In the genomic region with DNA sequence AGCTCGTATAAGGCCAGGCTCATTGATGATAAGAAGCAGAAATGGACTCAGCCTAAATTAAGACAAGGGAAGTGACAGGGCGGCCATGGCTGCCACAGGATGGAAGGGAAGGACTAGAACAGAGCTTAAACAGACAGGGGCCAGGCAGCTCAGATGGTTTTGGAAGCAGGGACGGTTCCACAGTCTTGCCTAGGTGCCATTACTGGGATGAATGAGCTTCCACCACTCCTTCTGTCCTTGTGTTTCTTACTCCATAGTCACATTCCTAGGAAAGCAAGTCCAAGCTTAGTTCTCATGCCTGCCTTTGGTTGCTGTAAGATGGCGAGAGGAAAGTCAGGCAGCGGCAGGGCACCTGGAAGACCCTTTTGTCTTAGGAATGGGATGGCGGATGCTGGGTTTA, we compare ENCODE assay signal across 16 cellular contexts. TPM values are rescaled to one million over a fixed set of nuclear protein-coding genes. Genes with fewer than 3 reads are reported as not detected.
DNase-seq lines count a peak whose midpoint lies in the region; ATAC-seq, FAIRE-seq and TF ChIP-seq lines count a peak whose summit lies in the region.
"Had no signal": no experiment of that assay in that cellular context is flagged by ENCODE, and none has a peak within 500 bp of the region (broad histone marks: within the 10 kb centered on the region; RNA-seq: fewer than 3 reads in every experiment).

No MANE protein-coding gene starts in this region.

- H3K27ac Mint-ChIP-seq in IgD-negative memory B cell, result peak overlapping the region; percentile 76 to 82 (median 77)

- CTCF ChIA-PET in H1 (lab: Charles Lee; ENCODE audit: partially characterized antibody), result interaction anchor here (0.8 to 7.4 kb wide), 23 partner anchors 9 to 546 kb away, joined by 3 to 80 read pairs (median 6); a partner anchor contains a TSS

- no peak overlapping the region for H3K4ac ChIP-seq in H1 (replicated peaks; ENCODE audit: insufficient read length, low read depth, low read length)

- H3K4me2 ChIP-seq in H1 (ENCODE audit: insufficient read depth in 1 of 2, low read depth in 2 of 2, low read length in 2 of 2), result no peak overlapping the region

- no peak overlapping the region for H3K18ac ChIP-seq in H1 (ENCODE audit: extremely low read depth, low read length)

- H3K4me1 Mint-ChIP-seq in IgD-negative memory B cell, result peaks cover 22 to 40% (median 29%) of the 10 kb centered on the region in 3 donors

- no peak overlapping the region for H2BK120ac ChIP-seq in H1 (replicated peaks; ENCODE audit: low read depth, low read length)

- TF ChIP-seq RAD21 in H1 (IDR thresholded peaks at IDR 0.05 in 1 of 2, conservative IDR thresholded peaks at IDR 0.05 in 1 of 2; ENCODE audit: low read depth in 2 of 2, low read length in 2 of 2), result no peak

- H3K27me3 Mint-ChIP-seq in IgD-negative memory B cell, result peaks cover 3% of the 10 kb centered on the region

- H3K27ac ChIP-seq in ACC112 (ENCODE audit: low read depth, low read length) (peak overlapping the region; percentile 50; the same call in 1 of the 2 replicates), H1 (ENCODE audit: low read depth, low read length) (no peak overlapping the region), sigmoid colon (peak overlapping the region; percentile 54 to 72 (median 62))

- no peaks in the 10 kb centered on the region for H3K9me3 ChIP-seq in H1 (ENCODE audit: insufficient read depth in 2 of 2, low read depth in 1 of 2, low read length in 1 of 2)
- H3K9me3 ChIP-seq in sigmoid colon, result no peaks in the 10 kb centered on the region

- H3K36me3 ChIP-seq in ACC112 (ENCODE audit: insufficient read depth, low read length) (no peaks in the 10 kb centered on the region), H1 (ENCODE audit: control insufficient read depth in 2 of 4, insufficient read depth in 4 of 4, low read length in 3 of 4) (no peaks in the 10 kb centered on the region), sigmoid colon (no peaks in the 10 kb centered on the region)

- H3K56ac ChIP-seq in H1 (replicated peaks; ENCODE audit: insufficient read length, low read depth, low read length), result no peak overlapping the region

- TF ChIP-seq CTCF in H1 (IDR thresholded peaks at IDR 0.05; ENCODE audit: control extremely low read depth in 1 of 3, insufficient read depth in 1 of 3, low read depth in 1 of 3, low read length in 3 of 3) (no peak), sigmoid colon (IDR thresholded peaks at IDR 0.05) (no peak)

- H2BK12ac ChIP-seq in H1 (ENCODE audit: low read depth, low read length), result 0 out of 2 replicates have a peak overlapping the region, but pooled peaks have one; percentile 19

- no peak overlapping the region for H3K14ac ChIP-seq in H1 (ENCODE audit: insufficient read length)

- H2BK5ac ChIP-seq in H1 (ENCODE audit: low read depth, low read length), result no peak overlapping the region

- no peak for TF ChIP-seq EP300 in H1 (IDR thresholded peaks at IDR 0.05; ENCODE audit: borderline replicate concordance in 1 of 2, low read depth in 2 of 2, low read length in 2 of 2)
- TF ChIP-seq EP300 in sigmoid colon (IDR thresholded peaks at IDR 0.05), result no peak

- no peak overlapping the region for H4K8ac ChIP-seq in H1 (ENCODE audit: extremely low read depth, insufficient read depth, low read length)

- no peaks in the 10 kb centered on the region for H3K79me1 ChIP-seq in H1 (ENCODE audit: low read depth, low read length)

- POLR2A ChIA-PET in H1 (lab: Charles Lee; ENCODE audit: partially characterized antibody), result interaction anchor here (0.6 to 2.5 kb wide), 3 partner anchors 26 to 66 kb away, joined by 3 to 10 read pairs (median 3); no protein-coding TSS in a partner anchor

- H3K27me3 ChIP-seq in ACC112 (ENCODE audit: insufficient read depth, low read length) (no peaks in the 10 kb centered on the region), H1 (replicated peaks in 1 of 4; ENCODE audit: control insufficient read depth in 3 of 4, extremely low read depth in 1 of 4, insufficient read depth in 3 of 4, low read length in 3 of 4) (no peaks in the 10 kb centered on the region; a peak in 1 of 7 replicates), sigmoid colon (no peaks in the 10 kb centered on the region)

- H4K20me1 ChIP-seq in H1 (replicated peaks in 1 of 2; ENCODE audit: control insufficient read depth in 1 of 2, insufficient read depth in 2 of 2, low read length in 2 of 2), result no peaks in the 10 kb centered on the region

- peak overlapping the region in 1 of 4 donors; percentile 18 for H3K4me3 Mint-ChIP-seq in IgD-negative memory B cell
- H3K4me3 Mint-ChIP-seq: CD8-positive, alpha-beta T cell had no signal

- no peak overlapping the region for H3K4me3 ChIP-seq in ACC112 (ENCODE audit: low read depth, low read length)
- no peak overlapping the region for H3K4me3 ChIP-seq in H1 (ENCODE audit: extremely low read depth in 1 of 4, insufficient read depth in 2 of 4, low read depth in 3 of 4, low read length in 4 of 4)
- no peak overlapping the region for H3K4me3 ChIP-seq in sigmoid colon

- no peak overlapping the region for H2BK20ac ChIP-seq in H1 (ENCODE audit: low read length)

- H3K9ac ChIP-seq in H1 (replicated peaks in 1 of 4; ENCODE audit: extremely low read depth in 1 of 4, low read depth in 3 of 4, low read length in 3 of 4), result no peak overlapping the region

- no peak overlapping the region for H3K23ac ChIP-seq in H1 (ENCODE audit: insufficient read length)

- no peak overlapping the region for H2BK15ac ChIP-seq in H1 (ENCODE audit: low read length)

- DNase-seq in H1 (ENCODE audit: low read depth in 1 of 2, low spot score in 2 of 2) (no peak), sigmoid colon (no peak), GM19238 (ENCODE audit: insufficient read length, low spot score) (no peak)
- DNase-seq: activated CD4-positive, alpha-beta T cell treated with anti-CD3 and anti-CD28 coated beads for 48 hours; NCI-H1436 treated with DMSO at 0.1 percent for 48 hours; NCI-H748 treated with DMSO at 0.1 percent for 48 hours had no signal

- FAIRE-seq in H1 (lab: Jason Lieb, UNC), result no peak

- intact Hi-C loops in sigmoid colon (cut with DNase I), result loop anchor here (2.0 to 5.0 kb wide), 2 partner anchors 27 to 69 kb away; no protein-coding TSS in a partner anchor

- no peaks in the 10 kb centered on the region for H3K9me3 Mint-ChIP-seq in IgD-negative memory B cell
- H3K9me3 Mint-ChIP-seq: activated naive CD4-positive, alpha-beta T cell treated with anti-CD3 and anti-CD28 coated beads, Interleukin-2, amount 50 U/mL, for 72 hours; CD8-positive, alpha-beta T cell had no signal

- no peak overlapping the region for H2AK5ac ChIP-seq in H1 (ENCODE audit: low read depth, low read length)

- ATAC-seq in HG03432 (IDR thresholded peaks at IDR 0.05; ENCODE audit: unreplicated experiment), result no peak
- ATAC-seq in HG02852 (IDR thresholded peaks at IDR 0.05; ENCODE audit: unreplicated experiment), result no peak
- no peak for ATAC-seq in HG03025 (IDR thresholded peaks at IDR 0.05; ENCODE audit: low FRiP score, unreplicated experiment)
- ATAC-seq: activated naive CD4-positive, alpha-beta T cell treated with anti-CD3 and anti-CD28 coated beads, Interleukin-2, amount 50 U/mL, for 72 hours had no signal

- no peaks in the 10 kb centered on the region for H3K23me2 ChIP-seq in H1 (ENCODE audit: low read depth, low read length)

- TF ChIP-seq POLR2A in H1 (IDR thresholded peaks at IDR 0.05; ENCODE audit: control extremely low read depth in 1 of 2, low read depth in 2 of 2, low read length in 2 of 2) (no peak), sigmoid colon (IDR thresholded peaks at IDR 0.05) (no peak)

- H3K4me1 ChIP-seq in ACC112 (ENCODE audit: control insufficient read depth, insufficient read depth, low read length, unreplicated experiment) (peaks cover 58% of the 10 kb centered on the region), H1 (replicated peaks in 1 of 4; ENCODE audit: control insufficient read depth in 3 of 4, insufficient read depth in 4 of 4, low read length in 3 of 4) (peaks cover 0 to 4% (median 3%) of the 10 kb centered on the region in 4 experiments; a peak in 3 of 7 replicates), sigmoid colon (peaks cover 0 to 9% (median 4%) of the 10 kb centered on the region in 4 donors)

- no peak overlapping the region for H4K5ac ChIP-seq in H1 (ENCODE audit: insufficient read length, low read depth, low read length)

- no peaks in the 10 kb centered on the region for H3K36me3 Mint-ChIP-seq in IgD-negative memory B cell
- H3K36me3 Mint-ChIP-seq: activated naive CD4-positive, alpha-beta T cell treated with anti-CD3 and anti-CD28 coated beads, Interleukin-2, amount 50 U/mL, for 72 hours; CD8-positive, alpha-beta T cell had no signal

- 81% methylated on average over 6 of the region's 6 CpGs; no CpG with 5 or more reads in 1 of the 2 experiments for WGBS in H1 (ENCODE audit: extremely low coverage in 1 of 2, insufficient coverage in 1 of 2, insufficient read length in 1 of 2, insufficient replicate concordance in 2 of 2, low coverage in 1 of 2, low lambda C conversion rate in 2 of 2, missing lambda C conversion rate in 1 of 2), 2 experiments
- WGBS in sigmoid colon, 2 donors, result 88 to 94% methylated on average over 6 of the region's 6 CpGs

- H4K91ac ChIP-seq in H1 (replicated peaks; ENCODE audit: insufficient read length, low read length), result peak overlapping the region; percentile 29

- H2AFZ ChIP-seq in ACC112 (ENCODE audit: low read length, unreplicated experiment) (no peak overlapping the region), H1 (ENCODE audit: low read length) (no peak overlapping the region)

- no peaks in the 10 kb centered on the region for H3K79me2 ChIP-seq in ACC112 (ENCODE audit: control insufficient read depth, insufficient read depth, low read length, unreplicated experiment)
- no peaks in the 10 kb centered on the region for H3K79me2 ChIP-seq in H1 (ENCODE audit: control insufficient read depth in 1 of 2, insufficient read depth in 2 of 2, low read length in 2 of 2)

RNA-seq across cellular contexts. Expression of a gene that starts 11.9 kb away (rescaled TPM):
- polyA plus RNA-seq in IgD-negative memory B cell (64.8 TPM), H1 (2011; rRNA removed) (0.03 TPM in 1 of 2 replicates, not detected in the other), sigmoid colon (10 to 100 TPM in 1 of 3 donors, 1 to 10 TPM in 2; 2.4 to 13.9 (median 4.2) TPM)
- total RNA-seq in H1 (2021; fragmentation: NEBNext Ultra II Directional; extraction: Animal tissue kit (Norgen Biotek cat#: 25700)), result not detected in 2 replicates
- polyA plus RNA-seq in H1 (2011; cell fraction: cytosol; rRNA removed), result 0.19 TPM
- polyA plus RNA-seq in H1 (2011; cell fraction: nucleus; rRNA removed), result 0.23 TPM
- polyA plus RNA-seq in H1 (2012, experiment 1 of 2), result 0.31 to 0.36 TPM in 2 of 4 replicates, not detected in the others
- not detected for polyA plus RNA-seq in H1 (2012, experiment 2 of 2)
- not detected for polyA plus RNA-seq in H1 (2013, experiment 1 of 2)
- not detected for polyA plus RNA-seq in H1 (2013, experiment 2 of 2)
- not detected in 2 replicates for polyA minus RNA-seq in H1 (2011; rRNA and poly(A)+ RNA removed)
- not detected for polyA minus RNA-seq in H1 (2011; cell fraction: cytosol; rRNA and poly(A)+ RNA removed)
- not detected for polyA minus RNA-seq in H1 (2011; cell fraction: nucleus; rRNA and poly(A)+ RNA removed)
- total RNA-seq in sigmoid colon, result 1 to 10 TPM in 1 of 4 donors, not detected in 3; 1.6 TPM
- total RNA-seq: dermis microvascular lymphatic vessel endothelial cell, glomerular endothelial cell, HT-29 had no signal

RNA-seq across cellular contexts. Expression of a gene that starts 38.1 kb away (rescaled TPM):
- polyA plus RNA-seq in IgD-negative memory B cell (not detected), H1 (2011; rRNA removed) (not detected in 2 replicates), sigmoid colon (10 to 100 TPM in 1 of 3 donors, under 1 TPM in 1, not detected in 1; 0.57 to 23.4 TPM)
- not detected in 2 replicates for total RNA-seq in H1 (2021; fragmentation: NEBNext Ultra II Directional; extraction: Animal tissue kit (Norgen Biotek cat#: 25700))
- not detected for polyA plus RNA-seq in H1 (2011; cell fraction: cytosol; rRNA removed)
- not detected for polyA plus RNA-seq in H1 (2011; cell fraction: nucleus; rRNA removed)
- 0.05 to 0.07 TPM (median 0.05 TPM) in 3 of 4 replicates, not detected in the other for polyA plus RNA-seq in H1 (2012, experiment 1 of 2)
- polyA plus RNA-seq in H1 (2012, experiment 2 of 2), result not detected
- not detected for polyA plus RNA-seq in H1 (2013, experiment 1 of 2)
- polyA plus RNA-seq in H1 (2013, experiment 2 of 2), result not detected
- not detected in 2 replicates for polyA minus RNA-seq in H1 (2011; rRNA and poly(A)+ RNA removed)
- not detected for polyA minus RNA-seq in H1 (2011; cell fraction: cytosol; rRNA and poly(A)+ RNA removed)
- not detected for polyA minus RNA-seq in H1 (2011; cell fraction: nucleus; rRNA and poly(A)+ RNA removed)
- total RNA-seq in sigmoid colon, result not detected
- total RNA-seq: activated naive CD4-positive, alpha-beta T cell treated with anti-CD3 and anti-CD28 coated beads, Interleukin-2, amount 50 U/mL, for 72 hours; CD8-positive, alpha-beta T cell; dermis microvascular lymphatic vessel endothelial cell; glomerular endothelial cell; HT-29 had no signal

RNA-seq across cellular contexts. Expression of a gene that starts 47.7 kb away (rescaled TPM):
- not detected for polyA plus RNA-seq in IgD-negative memory B cell
- 0.50 and 0.54 TPM in 2 replicates for total RNA-seq in H1 (2021; fragmentation: NEBNext Ultra II Directional; extraction: Animal tissue kit (Norgen Biotek cat#: 25700))
- polyA plus RNA-seq in H1 (2011; rRNA removed), result 0.53 and 0.74 TPM in 2 replicates
- 0.74 TPM for polyA plus RNA-seq in H1 (2011; cell fraction: cytosol; rRNA removed)
- 0.93 TPM for polyA plus RNA-seq in H1 (2011; cell fraction: nucleus; rRNA removed)
- 0.66 to 0.90 TPM (median 0.79 TPM) in 4 replicates for polyA plus RNA-seq in H1 (2012, experiment 1 of 2)
- polyA plus RNA-seq in H1 (2012, experiment 2 of 2), result 0.98 TPM
- 0.30 TPM for polyA plus RNA-seq in H1 (2013, experiment 1 of 2)
- polyA plus RNA-seq in H1 (2013, experiment 2 of 2), result 0.31 TPM
- polyA minus RNA-seq in H1 (2011; rRNA and poly(A)+ RNA removed), result 0.29 and 0.57 TPM in 2 replicates
- polyA minus RNA-seq in H1 (2011; cell fraction: cytosol; rRNA and poly(A)+ RNA removed), result 1.2 TPM
- polyA minus RNA-seq in H1 (2011; cell fraction: nucleus; rRNA and poly(A)+ RNA removed), result 0.50 TPM
- total RNA-seq in sigmoid colon, result 10 to 100 TPM; 12.4 to 20.6 (median 18.1) TPM
- polyA plus RNA-seq in sigmoid colon, result 1 to 10 TPM; 1.6 to 9.4 (median 6.6) TPM
- total RNA-seq: activated naive CD4-positive, alpha-beta T cell treated with anti-CD3 and anti-CD28 coated beads, Interleukin-2, amount 50 U/mL, for 72 hours had no signal
